Comparison of ENCODE assay signal across 8 cellular contexts in genomic region chrX:31658360-31658759, GRCh38.
A peak's percentile ranks its signal among the peaks of the same experiment; 100 is the strongest.
DNase-seq lines count a peak whose midpoint lies in the region; ATAC-seq, FAIRE-seq and TF ChIP-seq lines count a peak whose summit lies in the region.

No MANE protein-coding gene starts in this region.

- TF ChIP-seq EP300 in tibial nerve (IDR thresholded peaks at IDR 0.05), result no peak

- ATAC-seq in HG02610 (IDR thresholded peaks at IDR 0.05; ENCODE audit: unreplicated experiment), result no peak

- CTCF ChIA-PET in HEK293T (lab: Yijun Ruan, JAX), result interaction anchor here (0.6 to 3.0 kb wide), 7 partner anchors 63 to 620 kb away, joined by 3 to 18 read pairs (median 3); no protein-coding TSS in a partner anchor

- no peak overlapping the region for H3K27ac ChIP-seq in C4-2B
- no peak overlapping the region for H3K27ac ChIP-seq in tibial nerve

- no peaks in the 10 kb centered on the region for H3K4me1 ChIP-seq in tibial nerve

- H3K9me3 ChIP-seq in tibial nerve, result no peaks in the 10 kb centered on the region

- FAIRE-seq in RCC 7860 (lab: Jason Lieb, UNC), result peak; percentile 92

- H3K4me3 ChIP-seq in fibroblast of the aortic adventitia (ENCODE audit: low read depth, low read length), result no peak overlapping the region
- no peak overlapping the region for H3K4me3 ChIP-seq in tibial nerve

- H3K36me3 ChIP-seq in tibial nerve, result no peaks in the 10 kb centered on the region

- peaks cover 0 to 5% of the 10 kb centered on the region in 2 donors for H3K27me3 ChIP-seq in tibial nerve

- WGBS in tibial nerve, 2 donors, result 3 to 5% methylated on average over 4 of the region's 4 CpGs

- POLR2A ChIA-PET in HEK293T (lab: Yijun Ruan, JAX), result no interaction called here

- peak; percentile 53 for TF ChIP-seq CTCF in C4-2B (conservative IDR thresholded peaks at IDR 0.05)
- peak; percentile 39 for TF ChIP-seq CTCF in fibroblast of the aortic adventitia (IDR thresholded peaks at IDR 0.05; ENCODE audit: insufficient read depth, low read length)
- peak in 4 of 5 experiments; percentile 24 to 67 (median 58) for TF ChIP-seq CTCF in tibial nerve (IDR thresholded peaks at IDR 0.05)

- DNase-seq in HEK293T (ENCODE audit: extremely low spot score) (peak; percentile 8), RCC 7860 (ENCODE audit: low spot score) (peak; percentile 28), fibroblast of the aortic adventitia (ENCODE audit: low read depth) (peak; percentile 31), tibial nerve (ENCODE audit: low spot score in 2 of 2) (no peak), NCI-H187 treated with DMSO at 0.1 percent for 48 hours (lab: John Stamatoyannopoulos, UW) (no peak), amygdala (lab: John Stamatoyannopoulos, UW) (no peak)

- no peak for TF ChIP-seq POLR2A in tibial nerve (IDR thresholded peaks at IDR 0.05)

TF ChIP-seq in HEK293T, 16 proteins besides CTCF, POLR2A, EP300 and RAD21:
- TF ChIP-seq L3MBTL2 (conservative IDR thresholded peaks at IDR 0.05), result no peak
- TF ChIP-seq HDGF (IDR thresholded peaks at IDR 0.05; ENCODE audit: borderline replicate concordance), result no peak
- TF ChIP-seq SUZ12 (IDR thresholded peaks at IDR 0.05), result no peak
- TF ChIP-seq ARNT (IDR thresholded peaks at IDR 0.05), result no peak
- TF ChIP-seq LEF1 (IDR thresholded peaks at IDR 0.05; ENCODE audit: borderline replicate concordance), result no peak
- no peak for TF ChIP-seq FOXA1 (IDR thresholded peaks at IDR 0.05)
- no peak for TF ChIP-seq TARDBP (IDR thresholded peaks at IDR 0.05)
- TF ChIP-seq SP1 (IDR thresholded peaks at IDR 0.05), result no peak
- TF ChIP-seq ZNF384 (IDR thresholded peaks at IDR 0.05), result no peak
- no peak for TF ChIP-seq FOXK2 (IDR thresholded peaks at IDR 0.05)
- no peak for TF ChIP-seq NFRKB (IDR thresholded peaks at IDR 0.05)
- TF ChIP-seq CTBP1 (IDR thresholded peaks at IDR 0.05; ENCODE audit: borderline replicate concordance), result no peak
- no peak for TF ChIP-seq FOXM1 (IDR thresholded peaks at IDR 0.05; ENCODE audit: borderline replicate concordance)
- no peak for TF ChIP-seq PKNOX1 (IDR thresholded peaks at IDR 0.05)
TF ChIP-seq in HEK293T: peak in this region for 0.

Comparison
In these comparisons a context has a peak if more than half of its experiments do, and no peak if none do; other contexts are left out.
1. DNase-seq: peak in HEK293T (single experiment), RCC 7860 (single experiment) and fibroblast of the aortic adventitia (single experiment); none in tibial nerve (0 of 2), NCI-H187 treated with DMSO at 0.1 percent for 48 hours (single experiment) and amygdala (0 of 56).
2. Peak in every context shown above with its lines, with median percentiles within 50 percentile points of each other: CTCF ChIP-seq.